ENCODE assay signal across 8 cellular contexts in genomic region chr15:40844543-40844981, GRCh38. TPM values are rescaled to one million over a fixed set of nuclear protein-coding genes. Genes with fewer than 3 reads are reported as not detected.
DNase-seq lines count a peak whose midpoint lies in the region; ATAC-seq and TF ChIP-seq lines count a peak whose summit lies in the region.

No MANE protein-coding gene starts in this region.

- H3K4me2 ChIP-seq in DOHH2 (ENCODE audit: low read length), result peak overlapping the region; percentile 71
- H3K4me2 ChIP-seq in smooth muscle cell, result peak overlapping the region; percentile 95

- peaks cover 47% of the 10 kb centered on the region for H3K4me1 ChIP-seq in DOHH2 (ENCODE audit: control insufficient read depth, low read length)
- peaks cover 0 to 19% of the 10 kb centered on the region in 2 donors for H3K4me1 ChIP-seq in right atrium auricular region
- H3K4me1 ChIP-seq in smooth muscle cell (ENCODE audit: low read depth), result peaks cover 12% of the 10 kb centered on the region

- H3K27ac ChIP-seq in DOHH2 (ENCODE audit: low read depth, low read length) (no peak overlapping the region), right atrium auricular region (no peak overlapping the region), smooth muscle cell (ENCODE audit: low read depth) (peak overlapping the region; percentile 88)

- no peaks in the 10 kb centered on the region for H3K9me3 ChIP-seq in DOHH2 (ENCODE audit: control insufficient read depth, insufficient read depth, low read length)
- no peaks in the 10 kb centered on the region for H3K9me3 ChIP-seq in right atrium auricular region
- H3K9me3 ChIP-seq in smooth muscle cell (replicated peaks; ENCODE audit: low read depth), result no peaks in the 10 kb centered on the region

- H3K79me2 ChIP-seq in DOHH2 (ENCODE audit: control insufficient read depth, low read length) (peaks cover 4% of the 10 kb centered on the region; the same call in 1 of the 2 replicates), smooth muscle cell (ENCODE audit: low read depth) (peaks cover 4% of the 10 kb centered on the region)

- no peaks in the 10 kb centered on the region for H3K9me2 ChIP-seq in DOHH2 (replicated peaks; ENCODE audit: control insufficient read depth, low read length)

- H3F3A ChIP-seq in DOHH2 (ENCODE audit: control insufficient read depth, insufficient read depth) (peaks cover 3% of the 10 kb centered on the region), smooth muscle cell (ENCODE audit: low read depth) (no peaks in the 10 kb centered on the region)

- DNase-seq in NCI-H69 (lab: John Stamatoyannopoulos, UW), result peak; percentile 73
- peak; percentile 46 for DNase-seq in activated naive CD4-positive, alpha-beta T cell treated with Interleukin-2 at 50 U/mL for 16 hours
- DNase-seq in right atrium auricular region (ENCODE audit: low spot score), result no peak
- no peak for DNase-seq in smooth muscle cell (lab: John Stamatoyannopoulos, UW; ENCODE audit: unreplicated experiment)
- DNase-seq in NK-92 (lab: John Stamatoyannopoulos, UW; ENCODE audit: unreplicated experiment), result no peak

- under 1% methylated on average over 44 of the region's 44 CpGs for WGBS in smooth muscle cell (ENCODE audit: low lambda C conversion rate)

- TF ChIP-seq CTCF in DOHH2 (IDR thresholded peaks at IDR 0.05; ENCODE audit: low read depth, low read length, poor library complexity, severe bottlenecking) (no peak), right atrium auricular region (IDR thresholded peaks at IDR 0.05) (no peak), smooth muscle cell (IDR thresholded peaks at IDR 0.05; ENCODE audit: borderline replicate concordance, insufficient read depth, poor library complexity, severe bottlenecking) (no peak)

- H3K4me3 ChIP-seq in DOHH2 (ENCODE audit: low read length), result peak overlapping the region; percentile 79
- H3K4me3 ChIP-seq in right atrium auricular region, result peak overlapping the region; percentile 27 to 48
- peak overlapping the region; percentile 79 for H3K4me3 ChIP-seq in smooth muscle cell

- peak overlapping the region; percentile 79 for H3K9ac ChIP-seq in smooth muscle cell (ENCODE audit: low read depth)

- H4K20me1 ChIP-seq in DOHH2 (ENCODE audit: control insufficient read depth, insufficient read depth, low read depth, low read length) (no peaks in the 10 kb centered on the region), smooth muscle cell (ENCODE audit: low read depth) (peaks cover 11% of the 10 kb centered on the region)

- H2AFZ ChIP-seq in smooth muscle cell (ENCODE audit: low read depth), result peak overlapping the region; percentile 47

- ATAC-seq in HG03520 (IDR thresholded peaks at IDR 0.05; ENCODE audit: unreplicated experiment), result no peak
- ATAC-seq in GM21737 (IDR thresholded peaks at IDR 0.05; ENCODE audit: unreplicated experiment), result no peak

- H3K27me3 ChIP-seq in DOHH2 (ENCODE audit: control insufficient read depth, low read length) (peaks cover 11% of the 10 kb centered on the region), right atrium auricular region (peaks cover 0 to 6% of the 10 kb centered on the region in 2 donors), smooth muscle cell (ENCODE audit: low read depth) (no peaks in the 10 kb centered on the region)

- H3K36me3 ChIP-seq in DOHH2 (ENCODE audit: control insufficient read depth, low read length) (no peaks in the 10 kb centered on the region), right atrium auricular region (no peaks in the 10 kb centered on the region), smooth muscle cell (ENCODE audit: low read depth) (no peaks in the 10 kb centered on the region)

RNA-seq across cellular contexts. Expression of gene SPINT1, which starts 0.7 kb away (rescaled TPM):
- total RNA-seq in right atrium auricular region (10 to 100 TPM in 1 of 2 donors, 1 to 10 TPM in 1; 6.5 to 13.0 TPM), smooth muscle cell (47.0 and 76.5 TPM in 2 replicates)
- 50.2 and 140 TPM in 2 replicates for polyA plus RNA-seq in smooth muscle cell

RNA-seq across cellular contexts. Expression of gene PPP1R14D, which starts 16.1 kb away (rescaled TPM):
- total RNA-seq in right atrium auricular region (not detected), smooth muscle cell (not detected in 2 replicates)
- not detected in 2 replicates for polyA plus RNA-seq in smooth muscle cell

RNA-seq across cellular contexts. Expression of gene RHOV, which starts 29.5 kb away (rescaled TPM):
- total RNA-seq in right atrium auricular region, result not detected
- total RNA-seq in smooth muscle cell, result 2.9 and 3.3 TPM in 2 replicates
- polyA plus RNA-seq in smooth muscle cell, result 3.0 and 10.3 TPM in 2 replicates

RNA-seq across cellular contexts. Expression of gene DNAJC17, which starts 37.3 kb away (rescaled TPM):
- total RNA-seq in right atrium auricular region, result 10 to 100 TPM; 11.6 to 15.7 TPM
- total RNA-seq in smooth muscle cell, result 23.7 and 25.0 TPM in 2 replicates
- polyA plus RNA-seq in smooth muscle cell, result 33.6 and 35.3 TPM in 2 replicates

RNA-seq across cellular contexts. Expression of gene ZFYVE19, which starts 37.7 kb away (rescaled TPM):
- 10 to 100 TPM; 10.1 to 14.8 TPM for total RNA-seq in right atrium auricular region
- total RNA-seq in smooth muscle cell, result 16.5 and 18.1 TPM in 2 replicates
- polyA plus RNA-seq in smooth muscle cell, result 30.1 and 31.9 TPM in 2 replicates

Comparison
In these comparisons a context has a peak if more than half of its experiments do, and no peak if none do; other contexts are left out.
1. DNase-seq: peak in NCI-H69 (single experiment) and activated naive CD4-positive, alpha-beta T cell treated with Interleukin-2 at 50 U/mL for 16 hours (single experiment); none in right atrium auricular region (single experiment), smooth muscle cell (single experiment) and NK-92 (single experiment).
2. Peak in every context shown above with its lines, with median percentiles within 50 percentile points of each other: H3K4me3 ChIP-seq.